ENCODE assay signal across 1 cellular context in the genomic region with DNA sequence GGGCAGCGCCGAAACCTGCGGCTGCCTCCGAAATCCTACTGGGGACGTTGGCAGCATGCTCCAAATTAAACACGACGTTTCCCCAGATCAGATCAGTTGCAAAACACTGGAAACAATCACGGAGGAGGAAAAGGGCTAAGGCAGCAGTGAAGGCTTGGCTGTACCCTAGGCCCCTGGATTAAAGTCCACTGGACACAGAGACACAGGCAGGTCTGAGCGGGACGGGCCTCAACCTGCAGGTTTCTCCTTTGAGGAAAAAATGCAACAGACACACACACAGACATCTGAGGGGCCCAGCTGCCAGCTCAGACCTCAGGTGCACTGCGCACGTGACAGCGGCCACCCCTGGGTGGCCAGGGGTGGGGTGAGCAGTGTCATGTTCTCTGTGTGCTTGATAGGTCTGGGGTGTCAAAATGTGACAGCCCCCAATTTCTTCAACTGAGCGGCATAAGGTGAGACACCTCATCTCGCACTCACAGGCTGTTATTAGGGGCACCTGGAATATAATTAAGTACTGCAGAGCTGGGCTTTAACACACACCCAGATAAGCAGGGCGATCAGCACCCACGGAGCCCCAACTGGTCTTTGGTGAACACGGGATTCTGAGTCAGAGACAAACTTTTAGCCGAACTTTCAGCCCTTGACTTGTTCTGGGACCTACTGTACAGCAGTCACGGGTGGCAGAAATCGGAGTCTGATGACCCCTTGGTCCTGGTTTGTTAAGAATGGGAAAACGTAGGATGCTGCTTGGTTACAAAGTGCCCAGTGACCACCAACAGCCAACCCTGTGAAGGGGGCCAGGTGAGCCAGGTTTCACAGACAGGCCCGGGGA.
TF ChIP-seq lines count a peak whose summit lies in the region.

No MANE protein-coding gene starts in this region.

TF ChIP-seq in HepG2, 621 proteins besides CTCF, POLR2A, EP300 and RAD21 (continued from another document and continues in another):
- TF ChIP-seq ZSCAN25 (CRISPR knock-in tag; IDR thresholded peaks at IDR 0.05) = peak; percentile 66; the same call in 1 of the 2 replicates
- no peak; the same call in 1 of the 2 replicates for TF ChIP-seq HHEX (CRISPR knock-in tag; IDR thresholded peaks at IDR 0.05)
- no peak for TF ChIP-seq MAFK (conservative IDR thresholded peaks at IDR 0.05 in 1 of 2, IDR thresholded peaks at IDR 0.05 in 1 of 2; ENCODE audit: low read length in 2 of 2)
- peak; percentile 91; the same call in 1 of the 2 replicates for TF ChIP-seq ZNF350 (CRISPR knock-in tag; IDR thresholded peaks at IDR 0.05; ENCODE audit: borderline replicate concordance, low read depth)
- TF ChIP-seq, protein P1, sequence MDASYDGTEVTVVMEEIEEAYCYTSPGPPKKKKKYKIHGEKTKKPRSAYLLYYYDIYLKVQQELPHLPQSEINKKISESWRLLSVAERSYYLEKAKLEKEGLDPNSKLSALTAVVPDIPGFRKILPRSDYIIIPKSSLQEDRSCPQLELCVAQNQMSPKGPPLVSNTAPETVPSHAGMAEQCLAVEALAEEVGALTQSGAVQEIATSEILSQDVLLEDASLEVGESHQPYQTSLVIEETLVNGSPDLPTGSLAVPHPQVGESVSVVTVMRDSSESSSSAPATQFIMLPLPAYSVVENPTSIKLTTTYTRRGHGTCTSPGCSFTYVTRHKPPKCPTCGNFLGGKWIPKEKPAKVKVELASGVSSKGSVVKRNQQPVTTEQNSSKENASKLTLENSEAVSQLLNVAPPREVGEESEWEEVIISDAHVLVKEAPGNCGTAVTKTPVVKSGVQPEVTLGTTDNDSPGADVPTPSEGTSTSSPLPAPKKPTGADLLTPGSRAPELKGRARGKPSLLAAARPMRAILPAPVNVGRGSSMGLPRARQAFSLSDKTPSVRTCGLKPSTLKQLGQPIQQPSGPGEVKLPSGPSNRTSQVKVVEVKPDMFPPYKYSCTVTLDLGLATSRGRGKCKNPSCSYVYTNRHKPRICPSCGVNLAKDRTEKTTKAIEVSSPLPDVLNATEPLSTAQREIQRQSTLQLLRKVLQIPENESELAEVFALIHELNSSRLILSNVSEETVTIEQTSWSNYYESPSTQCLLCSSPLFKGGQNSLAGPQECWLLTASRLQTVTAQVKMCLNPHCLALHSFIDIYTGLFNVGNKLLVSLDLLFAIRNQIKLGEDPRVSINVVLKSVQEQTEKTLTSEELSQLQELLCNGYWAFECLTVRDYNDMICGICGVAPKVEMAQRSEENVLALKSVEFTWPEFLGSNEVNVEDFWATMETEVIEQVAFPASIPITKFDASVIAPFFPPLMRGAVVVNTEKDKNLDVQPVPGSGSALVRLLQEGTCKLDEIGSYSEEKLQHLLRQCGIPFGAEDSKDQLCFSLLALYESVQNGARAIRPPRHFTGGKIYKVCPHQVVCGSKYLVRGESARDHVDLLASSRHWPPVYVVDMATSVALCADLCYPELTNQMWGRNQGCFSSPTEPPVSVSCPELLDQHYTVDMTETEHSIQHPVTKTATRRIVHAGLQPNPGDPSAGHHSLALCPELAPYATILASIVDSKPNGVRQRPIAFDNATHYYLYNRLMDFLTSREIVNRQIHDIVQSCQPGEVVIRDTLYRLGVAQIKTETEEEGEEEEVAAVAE (CRISPR knock-in tag; IDR thresholded peaks at IDR 0.05; ENCODE audit: borderline replicate concordance) = peak; percentile 49; the same call in 1 of the 2 replicates
- no peak for TF ChIP-seq RORA (CRISPR knock-in tag; IDR thresholded peaks at IDR 0.05)
- no peak for TF ChIP-seq KAT2B (IDR thresholded peaks at IDR 0.05; ENCODE audit: borderline replicate concordance, low read depth, low read length)
- peak; percentile 56; the same call in 1 of the 2 replicates for TF ChIP-seq HMG20A (CRISPR knock-in tag; IDR thresholded peaks at IDR 0.05; ENCODE audit: borderline replicate concordance)
- TF ChIP-seq ARHGAP35 (CRISPR knock-in tag; IDR thresholded peaks at IDR 0.05; ENCODE audit: borderline replicate concordance) = no peak
- no peak; the same call in 1 of the 2 replicates for TF ChIP-seq ZNF567 (CRISPR knock-in tag; IDR thresholded peaks at IDR 0.05; ENCODE audit: borderline replicate concordance)
- TF ChIP-seq ARID2 (CRISPR knock-in tag; IDR thresholded peaks at IDR 0.05; ENCODE audit: borderline replicate concordance) = peak; percentile 81; the same call in 1 of the 2 replicates
- TF ChIP-seq, protein P2, sequence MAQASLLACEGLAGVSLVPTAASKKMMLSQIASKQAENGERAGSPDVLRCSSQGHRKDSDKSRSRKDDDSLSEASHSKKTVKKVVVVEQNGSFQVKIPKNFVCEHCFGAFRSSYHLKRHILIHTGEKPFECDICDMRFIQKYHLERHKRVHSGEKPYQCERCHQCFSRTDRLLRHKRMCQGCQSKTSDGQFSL (CRISPR knock-in tag; IDR thresholded peaks at IDR 0.05) = 0 out of 2 replicates have a peak, but pooled peaks have one; percentile 39
- TF ChIP-seq, protein P3, sequence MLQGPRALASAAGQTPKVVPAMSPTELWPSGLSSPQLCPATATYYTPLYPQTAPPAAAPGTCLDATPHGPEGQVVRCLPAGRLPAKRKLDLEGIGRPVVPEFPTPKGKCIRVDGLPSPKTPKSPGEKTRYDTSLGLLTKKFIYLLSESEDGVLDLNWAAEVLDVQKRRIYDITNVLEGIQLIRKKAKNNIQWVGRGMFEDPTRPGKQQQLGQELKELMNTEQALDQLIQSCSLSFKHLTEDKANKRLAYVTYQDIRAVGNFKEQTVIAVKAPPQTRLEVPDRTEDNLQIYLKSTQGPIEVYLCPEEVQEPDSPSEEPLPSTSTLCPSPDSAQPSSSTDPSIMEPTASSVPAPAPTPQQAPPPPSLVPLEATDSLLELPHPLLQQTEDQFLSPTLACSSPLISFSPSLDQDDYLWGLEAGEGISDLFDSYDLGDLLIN (CRISPR knock-in tag; IDR thresholded peaks at IDR 0.05; ENCODE audit: borderline replicate concordance) = no peak
- TF ChIP-seq DR1 (CRISPR knock-in tag; IDR thresholded peaks at IDR 0.05) = peak; percentile 54; the same call in 1 of the 2 replicates
- TF ChIP-seq SAP130 (CRISPR knock-in tag; IDR thresholded peaks at IDR 0.05; ENCODE audit: low read depth) = peak; percentile 90
- no peak for TF ChIP-seq ZNF891 (CRISPR knock-in tag; IDR thresholded peaks at IDR 0.05)
- peak; percentile 84 for TF ChIP-seq TEAD3 (CRISPR knock-in tag; optimal IDR thresholded peaks at IDR 0.05; ENCODE audit: borderline replicate concordance)
- TF ChIP-seq ISL2 (CRISPR knock-in tag; IDR thresholded peaks at IDR 0.05) = peak; percentile 73
- peak; percentile 79; the same call in 1 of the 2 replicates for TF ChIP-seq ZKSCAN8 (CRISPR knock-in tag; IDR thresholded peaks at IDR 0.05; ENCODE audit: borderline replicate concordance)
- TF ChIP-seq ERF (CRISPR knock-in tag; IDR thresholded peaks at IDR 0.05) = peak; percentile 59; the same call in 1 of the 2 replicates
- TF ChIP-seq, protein P4, sequence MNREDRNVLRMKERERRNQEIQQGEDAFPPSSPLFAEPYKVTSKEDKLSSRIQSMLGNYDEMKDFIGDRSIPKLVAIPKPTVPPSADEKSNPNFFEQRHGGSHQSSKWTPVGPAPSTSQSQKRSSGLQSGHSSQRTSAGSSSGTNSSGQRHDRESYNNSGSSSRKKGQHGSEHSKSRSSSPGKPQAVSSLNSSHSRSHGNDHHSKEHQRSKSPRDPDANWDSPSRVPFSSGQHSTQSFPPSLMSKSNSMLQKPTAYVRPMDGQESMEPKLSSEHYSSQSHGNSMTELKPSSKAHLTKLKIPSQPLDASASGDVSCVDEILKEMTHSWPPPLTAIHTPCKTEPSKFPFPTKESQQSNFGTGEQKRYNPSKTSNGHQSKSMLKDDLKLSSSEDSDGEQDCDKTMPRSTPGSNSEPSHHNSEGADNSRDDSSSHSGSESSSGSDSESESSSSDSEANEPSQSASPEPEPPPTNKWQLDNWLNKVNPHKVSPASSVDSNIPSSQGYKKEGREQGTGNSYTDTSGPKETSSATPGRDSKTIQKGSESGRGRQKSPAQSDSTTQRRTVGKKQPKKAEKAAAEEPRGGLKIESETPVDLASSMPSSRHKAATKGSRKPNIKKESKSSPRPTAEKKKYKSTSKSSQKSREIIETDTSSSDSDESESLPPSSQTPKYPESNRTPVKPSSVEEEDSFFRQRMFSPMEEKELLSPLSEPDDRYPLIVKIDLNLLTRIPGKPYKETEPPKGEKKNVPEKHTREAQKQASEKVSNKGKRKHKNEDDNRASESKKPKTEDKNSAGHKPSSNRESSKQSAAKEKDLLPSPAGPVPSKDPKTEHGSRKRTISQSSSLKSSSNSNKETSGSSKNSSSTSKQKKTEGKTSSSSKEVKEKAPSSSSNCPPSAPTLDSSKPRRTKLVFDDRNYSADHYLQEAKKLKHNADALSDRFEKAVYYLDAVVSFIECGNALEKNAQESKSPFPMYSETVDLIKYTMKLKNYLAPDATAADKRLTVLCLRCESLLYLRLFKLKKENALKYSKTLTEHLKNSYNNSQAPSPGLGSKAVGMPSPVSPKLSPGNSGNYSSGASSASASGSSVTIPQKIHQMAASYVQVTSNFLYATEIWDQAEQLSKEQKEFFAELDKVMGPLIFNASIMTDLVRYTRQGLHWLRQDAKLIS (CRISPR knock-in tag; IDR thresholded peaks at IDR 0.05) = peak; percentile 60; the same call in 1 of the 2 replicates
- no peak for TF ChIP-seq ZNF3 (CRISPR knock-in tag; IDR thresholded peaks at IDR 0.05)
- TF ChIP-seq, protein P5, sequence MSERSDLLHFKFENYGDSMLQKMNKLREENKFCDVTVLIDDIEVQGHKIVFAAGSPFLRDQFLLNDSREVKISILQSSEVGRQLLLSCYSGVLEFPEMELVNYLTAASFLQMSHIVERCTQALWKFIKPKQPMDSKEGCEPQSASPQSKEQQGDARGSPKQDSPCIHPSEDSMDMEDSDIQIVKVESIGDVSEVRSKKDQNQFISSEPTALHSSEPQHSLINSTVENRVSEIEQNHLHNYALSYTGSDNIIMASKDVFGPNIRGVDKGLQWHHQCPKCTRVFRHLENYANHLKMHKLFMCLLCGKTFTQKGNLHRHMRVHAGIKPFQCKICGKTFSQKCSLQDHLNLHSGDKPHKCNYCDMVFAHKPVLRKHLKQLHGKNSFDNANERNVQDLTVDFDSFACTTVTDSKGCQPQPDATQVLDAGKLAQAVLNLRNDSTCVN (CRISPR knock-in tag; IDR thresholded peaks at IDR 0.05; ENCODE audit: borderline replicate concordance) = no peak
- TF ChIP-seq, protein P6, sequence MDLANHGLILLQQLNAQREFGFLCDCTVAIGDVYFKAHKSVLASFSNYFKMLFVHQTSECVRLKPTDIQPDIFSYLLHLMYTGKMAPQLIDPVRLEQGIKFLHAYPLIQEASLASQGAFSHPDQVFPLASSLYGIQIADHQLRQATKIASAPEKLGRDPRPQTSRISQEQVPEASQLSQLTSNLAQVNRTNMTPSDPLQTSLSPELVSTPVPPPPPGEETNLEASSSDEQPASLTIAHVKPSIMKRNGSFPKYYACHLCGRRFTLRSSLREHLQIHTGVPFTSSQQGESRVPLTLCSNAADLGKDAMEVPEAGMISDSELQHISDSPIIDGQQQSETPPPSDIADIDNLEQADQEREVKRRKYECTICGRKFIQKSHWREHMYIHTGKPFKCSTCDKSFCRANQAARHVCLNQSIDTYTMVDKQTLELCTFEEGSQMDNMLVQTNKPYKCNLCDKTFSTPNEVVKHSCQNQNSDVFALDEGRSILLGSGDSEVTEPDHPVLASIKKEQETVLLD (CRISPR knock-in tag; IDR thresholded peaks at IDR 0.05; ENCODE audit: low read depth) = no peak
- TF ChIP-seq HDAC1 (CRISPR knock-in tag; IDR thresholded peaks at IDR 0.05) = peak; percentile 74
- TF ChIP-seq SMARCC2 (IDR thresholded peaks at IDR 0.05) = no peak
- TF ChIP-seq MEF2D (CRISPR knock-in tag; IDR thresholded peaks at IDR 0.05) = no peak
- TF ChIP-seq ZNF607 (CRISPR knock-in tag; IDR thresholded peaks at IDR 0.05; ENCODE audit: borderline replicate concordance) = peak; percentile 46
- no peak for TF ChIP-seq GLI4 (CRISPR knock-in tag; IDR thresholded peaks at IDR 0.05; ENCODE audit: borderline replicate concordance)
- TF ChIP-seq HOXA7 (CRISPR knock-in tag; IDR thresholded peaks at IDR 0.05) = no peak
- TF ChIP-seq THAP11 (CRISPR knock-in tag; IDR thresholded peaks at IDR 0.05) = peak; percentile 72
- no peak for TF ChIP-seq THYN1 (CRISPR knock-in tag; IDR thresholded peaks at IDR 0.05; ENCODE audit: borderline replicate concordance, low read depth)
- peak; percentile 19; the same call in 1 of the 2 replicates for TF ChIP-seq MTF1 (CRISPR knock-in tag; IDR thresholded peaks at IDR 0.05)
- TF ChIP-seq MTA1 (CRISPR knock-in tag; IDR thresholded peaks at IDR 0.05; ENCODE audit: borderline replicate concordance) = peak; percentile 72
- TF ChIP-seq, protein P7, sequence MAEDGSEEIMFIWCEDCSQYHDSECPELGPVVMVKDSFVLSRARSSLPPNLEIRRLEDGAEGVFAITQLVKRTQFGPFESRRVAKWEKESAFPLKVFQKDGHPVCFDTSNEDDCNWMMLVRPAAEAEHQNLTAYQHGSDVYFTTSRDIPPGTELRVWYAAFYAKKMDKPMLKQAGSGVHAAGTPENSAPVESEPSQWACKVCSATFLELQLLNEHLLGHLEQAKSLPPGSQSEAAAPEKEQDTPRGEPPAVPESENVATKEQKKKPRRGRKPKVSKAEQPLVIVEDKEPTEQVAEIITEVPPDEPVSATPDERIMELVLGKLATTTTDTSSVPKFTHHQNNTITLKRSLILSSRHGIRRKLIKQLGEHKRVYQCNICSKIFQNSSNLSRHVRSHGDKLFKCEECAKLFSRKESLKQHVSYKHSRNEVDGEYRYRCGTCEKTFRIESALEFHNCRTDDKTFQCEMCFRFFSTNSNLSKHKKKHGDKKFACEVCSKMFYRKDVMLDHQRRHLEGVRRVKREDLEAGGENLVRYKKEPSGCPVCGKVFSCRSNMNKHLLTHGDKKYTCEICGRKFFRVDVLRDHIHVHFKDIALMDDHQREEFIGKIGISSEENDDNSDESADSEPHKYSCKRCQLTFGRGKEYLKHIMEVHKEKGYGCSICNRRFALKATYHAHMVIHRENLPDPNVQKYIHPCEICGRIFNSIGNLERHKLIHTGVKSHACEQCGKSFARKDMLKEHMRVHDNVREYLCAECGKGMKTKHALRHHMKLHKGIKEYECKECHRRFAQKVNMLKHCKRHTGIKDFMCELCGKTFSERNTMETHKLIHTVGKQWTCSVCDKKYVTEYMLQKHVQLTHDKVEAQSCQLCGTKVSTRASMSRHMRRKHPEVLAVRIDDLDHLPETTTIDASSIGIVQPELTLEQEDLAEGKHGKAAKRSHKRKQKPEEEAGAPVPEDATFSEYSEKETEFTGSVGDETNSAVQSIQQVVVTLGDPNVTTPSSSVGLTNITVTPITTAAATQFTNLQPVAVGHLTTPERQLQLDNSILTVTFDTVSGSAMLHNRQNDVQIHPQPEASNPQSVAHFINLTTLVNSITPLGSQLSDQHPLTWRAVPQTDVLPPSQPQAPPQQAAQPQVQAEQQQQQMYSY (CRISPR knock-in tag; IDR thresholded peaks at IDR 0.05) = 0 out of 2 replicates have a peak, but pooled peaks have one; percentile 32
- TF ChIP-seq, protein P8, sequence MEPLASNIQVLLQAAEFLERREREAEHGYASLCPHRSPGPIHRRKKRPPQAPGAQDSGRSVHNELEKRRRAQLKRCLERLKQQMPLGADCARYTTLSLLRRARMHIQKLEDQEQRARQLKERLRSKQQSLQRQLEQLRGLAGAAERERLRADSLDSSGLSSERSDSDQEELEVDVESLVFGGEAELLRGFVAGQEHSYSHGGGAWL (CRISPR knock-in tag; IDR thresholded peaks at IDR 0.05) = 0 out of 2 replicates have a peak, but pooled peaks have one; percentile 50
- peak; percentile 68 for TF ChIP-seq AKAP8 (CRISPR knock-in tag; IDR thresholded peaks at IDR 0.05)
- no peak for TF ChIP-seq ONECUT2 (CRISPR knock-in tag; IDR thresholded peaks at IDR 0.05)
- no peak for TF ChIP-seq ZNF10 (CRISPR knock-in tag; IDR thresholded peaks at IDR 0.05; ENCODE audit: borderline replicate concordance, low read depth)
- peak; percentile 73 for TF ChIP-seq FOXJ3 (CRISPR knock-in tag; IDR thresholded peaks at IDR 0.05; ENCODE audit: borderline replicate concordance)
- TF ChIP-seq NR2F1 (CRISPR knock-in tag; IDR thresholded peaks at IDR 0.05) = no peak; a peak in 2 of 4 replicates
- no peak for TF ChIP-seq ZNF572 (CRISPR knock-in tag; IDR thresholded peaks at IDR 0.05)
